6 cellular contexts compared by ENCODE assay signal in genomic region chr16:53261276-53261675, GRCh38.
"Had no signal": no experiment of that assay in that cellular context is flagged by ENCODE, and none has a peak within 500 bp of the region (broad histone marks: within the 10 kb centered on the region; RNA-seq: fewer than 3 reads in every experiment).

No MANE protein-coding gene starts in this region.

- DNase-seq: IMR-90, KBM-7, KG1 had no signal

- FAIRE-seq: HTR-8/SVneo had no signal

- H3K4me2 ChIP-seq: KMS-11 had no signal

- H3K27ac ChIP-seq: HL-60, KMS-11 had no signal

- H3K9ac ChIP-seq: KMS-11 had no signal
